Comparison of ENCODE assay signal across 7 cellular contexts in the genomic region with DNA sequence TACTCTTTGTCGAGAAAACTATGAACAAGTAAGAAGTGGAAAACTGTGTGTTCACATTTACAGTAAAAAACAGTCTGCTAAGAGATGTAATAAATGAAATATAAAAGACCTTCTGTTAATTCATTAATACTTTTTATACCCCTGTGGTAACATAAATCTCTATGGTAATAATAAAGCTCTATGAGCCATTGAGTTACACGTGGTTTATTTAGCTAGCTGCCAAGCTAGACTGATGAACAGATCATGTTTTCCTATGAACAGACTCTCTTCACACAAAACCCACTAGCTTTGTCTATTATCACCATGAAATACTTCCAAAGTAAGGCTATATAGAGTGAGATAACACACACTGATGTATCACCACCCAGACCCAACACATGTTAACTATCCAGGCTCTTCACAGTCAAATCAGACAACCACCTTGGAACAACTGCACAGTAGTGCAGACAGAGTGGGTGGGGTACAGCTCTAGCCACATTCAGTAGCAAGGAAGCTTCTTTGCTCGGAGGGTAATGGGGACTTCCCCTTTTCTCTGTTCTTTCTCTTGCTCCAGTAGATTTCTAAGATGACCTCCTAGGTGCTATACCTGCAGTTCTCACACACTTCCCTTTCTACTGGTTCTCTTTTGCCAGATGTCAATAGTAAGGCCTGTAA. TPM values are rescaled to one million over a fixed set of nuclear protein-coding genes. Genes with fewer than 3 reads are reported as not detected.
DNase-seq lines count a peak whose midpoint lies in the region; ATAC-seq, FAIRE-seq and TF ChIP-seq lines count a peak whose summit lies in the region.
"Not testable (repeated sequence)": the region's sequence is repeated elsewhere in the genome, so short reads cannot be mapped to it uniquely, and the experiment has no call there.

No MANE protein-coding gene starts in this region.

- peaks cover 52% of the 10 kb centered on the region for H3K36me3 Mint-ChIP-seq in osteocyte (ENCODE audit: unreplicated experiment)

- not testable (repeated sequence) for H3K4me3 Mint-ChIP-seq in osteocyte (ENCODE audit: unreplicated experiment)

- DNase-seq in MV-4-11 (lab: John Stamatoyannopoulos, UW) (peak; percentile 10), activated T-cell treated with anti-CD3 and anti-CD28 coated beads for 24 hours (ENCODE audit: low read depth) (peak; percentile 17), osteocyte (ENCODE audit: extremely low spot score, unreplicated experiment) (peak; percentile 3)
- not testable (repeated sequence) for DNase-seq in bronchial epithelial cell (ENCODE audit: low read depth)

- H3K36me3 ChIP-seq in bronchial epithelial cell (ENCODE audit: control insufficient read depth, insufficient read depth, low read length): not testable (repeated sequence)

- H3K4me1 Mint-ChIP-seq in osteocyte (ENCODE audit: unreplicated experiment): not testable (repeated sequence)

- H3K27ac Mint-ChIP-seq in osteocyte (ENCODE audit: unreplicated experiment): not testable (repeated sequence)

- not testable (repeated sequence) for H3K27me3 Mint-ChIP-seq in osteocyte (ENCODE audit: unreplicated experiment)

- ATAC-seq in GM18907 (IDR thresholded peaks at IDR 0.05; ENCODE audit: unreplicated experiment) (peak; percentile 56), GM21576 (IDR thresholded peaks at IDR 0.05; ENCODE audit: unreplicated experiment) (peak; percentile 89), HG03045 (IDR thresholded peaks at IDR 0.05; ENCODE audit: unreplicated experiment) (peak; percentile 64)

- TF ChIP-seq CTCF in bronchial epithelial cell (IDR thresholded peaks at IDR 0.05; ENCODE audit: insufficient read depth, low read length, severe bottlenecking); osteocyte (IDR thresholded peaks at IDR 0.05): not testable (repeated sequence)

- peak; percentile 85 for FAIRE-seq in bronchial epithelial cell (lab: Jason Lieb, UNC)

- not testable (repeated sequence) for H3K9me3 Mint-ChIP-seq in osteocyte (ENCODE audit: unreplicated experiment)

- not testable (repeated sequence) for H3K27me3 ChIP-seq in bronchial epithelial cell (ENCODE audit: control insufficient read depth, insufficient read depth, low read length)

- H3K4me3 ChIP-seq in bronchial epithelial cell (ENCODE audit: low read depth, low read length): not testable (repeated sequence)

RNA-seq across cellular contexts. Expression of a gene that starts 50.2 kb away (rescaled TPM):
- total RNA-seq in bronchial epithelial cell (16.3 TPM in 2 replicates), osteocyte (51.0 and 51.8 TPM in 2 replicates)
